In the genomic region with DNA sequence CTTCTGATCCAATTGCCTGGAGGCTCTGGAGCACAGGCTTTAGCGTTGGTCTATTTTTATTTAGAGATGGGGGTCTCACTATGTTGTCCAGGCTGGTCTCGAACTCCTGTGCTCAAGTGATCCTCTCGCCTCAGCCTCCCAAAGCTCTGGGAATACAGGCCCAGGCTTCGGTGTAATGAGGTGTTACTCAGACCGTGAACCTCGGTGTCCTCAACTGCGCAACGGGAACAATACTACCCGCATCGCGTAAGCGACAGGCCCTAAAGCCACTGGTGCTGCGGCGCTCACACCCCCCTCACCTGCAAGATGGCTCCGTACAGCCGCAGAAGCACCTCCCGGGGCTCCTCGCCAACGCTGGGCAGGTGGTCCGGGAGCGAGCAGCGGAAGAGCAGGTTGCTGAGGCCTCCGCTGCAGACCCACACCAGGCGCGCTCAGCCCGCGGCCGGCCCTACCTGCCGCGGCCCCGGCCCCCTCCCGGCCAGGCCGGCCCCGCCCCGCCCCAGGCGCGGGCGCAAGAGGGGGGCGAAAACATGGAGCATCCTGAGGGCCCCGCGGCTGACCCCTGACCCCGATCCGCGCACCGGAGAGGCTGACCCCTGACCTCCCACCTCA, we compare ENCODE assay signal across 6 cellular contexts. TPM values are rescaled to one million over a fixed set of nuclear protein-coding genes. Genes with fewer than 3 reads are reported as not detected.
DNase-seq lines count a peak whose midpoint lies in the region; FAIRE-seq and TF ChIP-seq lines count a peak whose summit lies in the region.

No MANE protein-coding gene starts in this region.

- H3K9me3 ChIP-seq in adipocyte (ENCODE audit: control insufficient read depth, low read length), result no peaks in the 10 kb centered on the region
- no peaks in the 10 kb centered on the region for H3K9me3 ChIP-seq in mucosa of rectum (ENCODE audit: control insufficient read depth in 2 of 2, low read length in 2 of 2)

- H3K4me3 ChIP-seq in HL-60 (replicated peaks; ENCODE audit: insufficient read depth, low read length), result peak overlapping the region; percentile 77
- peak overlapping the region; percentile 86 for H3K4me3 ChIP-seq in adipocyte (ENCODE audit: low read length)
- peak overlapping the region; percentile 70 to 89 for H3K4me3 ChIP-seq in mucosa of rectum (ENCODE audit: low read length in 2 of 2)

- no peaks in the 10 kb centered on the region for H3K36me3 ChIP-seq in adipocyte (ENCODE audit: control insufficient read depth, insufficient read depth, low read length, severe bottlenecking)
- H3K36me3 ChIP-seq in mucosa of rectum (ENCODE audit: control insufficient read depth in 2 of 2, insufficient read depth in 2 of 2, low read length in 2 of 2), result peaks cover 6 to 15% of the 10 kb centered on the region in 2 donors

- H3K27ac ChIP-seq in HL-60 (replicated peaks) (peak overlapping the region; percentile 96), mucosa of rectum (ENCODE audit: low read depth in 2 of 2, low read length in 2 of 2) (peak overlapping the region; percentile 99)

- peak overlapping the region; percentile 98 for H3K9ac ChIP-seq in adipocyte (ENCODE audit: low read length)
- peak overlapping the region; percentile 94 for H3K9ac ChIP-seq in mucosa of rectum (ENCODE audit: low read depth in 1 of 2, low read length in 2 of 2)

- TF ChIP-seq CTCF in HL-60 (IDR thresholded peaks at IDR 0.05; ENCODE audit: insufficient read depth, low read length), result no peak

- H3K4me1 ChIP-seq in adipocyte (ENCODE audit: control insufficient read depth, insufficient read depth, low read length), result peaks cover 36% of the 10 kb centered on the region
- peaks cover 14 to 22% of the 10 kb centered on the region in 2 donors for H3K4me1 ChIP-seq in mucosa of rectum (ENCODE audit: control insufficient read depth in 2 of 2, insufficient read depth in 2 of 2, low read length in 2 of 2)

- DNase-seq in COR-L47 (lab: John Stamatoyannopoulos, UW) (peak; percentile 52), HL-60 (ENCODE audit: low read depth in 1 of 2, low spot score in 1 of 2) (peak in 1 of 2 experiments; percentile 49), adipocyte (ENCODE audit: low read depth) (peak; percentile 29), frontal cortex (ENCODE audit: low spot score in 2 of 2) (no peak), HCEC 1CT (no peak)

- H3K27me3 ChIP-seq in HL-60 (ENCODE audit: insufficient read depth, poor library complexity, severe bottlenecking) (no peaks in the 10 kb centered on the region), adipocyte (replicated peaks; ENCODE audit: control insufficient read depth, insufficient read depth, low read length) (no peaks in the 10 kb centered on the region), mucosa of rectum (ENCODE audit: control insufficient read depth in 2 of 2, insufficient read depth in 2 of 2, low read length in 2 of 2) (no peaks in the 10 kb centered on the region)

- FAIRE-seq in frontal cortex (lab: Jason Lieb, UNC), result no peak

RNA-seq across cellular contexts. Expression of gene CHKB, which starts 0.6 kb away (rescaled TPM):
- 28.1 TPM for total RNA-seq in frontal cortex

RNA-seq across cellular contexts. Expression of gene CPT1B, which starts 3.8 kb away (rescaled TPM):
- total RNA-seq in frontal cortex, result 5.7 TPM

RNA-seq across cellular contexts. Expression of gene MAPK8IP2, which starts 18.5 kb away (rescaled TPM):
- total RNA-seq in frontal cortex, result 60.3 TPM

RNA-seq across cellular contexts. Expression of gene SYCE3, which starts 19.3 kb away (rescaled TPM):
- total RNA-seq in frontal cortex, result not detected

RNA-seq across cellular contexts. Expression of gene KLHDC7B, which starts 36.4 kb away (rescaled TPM):
- not detected for total RNA-seq in frontal cortex

Comparison
In these comparisons a context has a peak if more than half of its experiments do, and no peak if none do; other contexts are left out.
1. DNase-seq: peak in COR-L47 (single experiment) and adipocyte (single experiment); none in frontal cortex (0 of 2) and HCEC 1CT (single experiment).
2. Peak in every context shown above with its lines, with median percentiles within 50 percentile points of each other: H3K4me3 ChIP-seq.